ENCODE assay signal across 8 cellular contexts in the genomic region with DNA sequence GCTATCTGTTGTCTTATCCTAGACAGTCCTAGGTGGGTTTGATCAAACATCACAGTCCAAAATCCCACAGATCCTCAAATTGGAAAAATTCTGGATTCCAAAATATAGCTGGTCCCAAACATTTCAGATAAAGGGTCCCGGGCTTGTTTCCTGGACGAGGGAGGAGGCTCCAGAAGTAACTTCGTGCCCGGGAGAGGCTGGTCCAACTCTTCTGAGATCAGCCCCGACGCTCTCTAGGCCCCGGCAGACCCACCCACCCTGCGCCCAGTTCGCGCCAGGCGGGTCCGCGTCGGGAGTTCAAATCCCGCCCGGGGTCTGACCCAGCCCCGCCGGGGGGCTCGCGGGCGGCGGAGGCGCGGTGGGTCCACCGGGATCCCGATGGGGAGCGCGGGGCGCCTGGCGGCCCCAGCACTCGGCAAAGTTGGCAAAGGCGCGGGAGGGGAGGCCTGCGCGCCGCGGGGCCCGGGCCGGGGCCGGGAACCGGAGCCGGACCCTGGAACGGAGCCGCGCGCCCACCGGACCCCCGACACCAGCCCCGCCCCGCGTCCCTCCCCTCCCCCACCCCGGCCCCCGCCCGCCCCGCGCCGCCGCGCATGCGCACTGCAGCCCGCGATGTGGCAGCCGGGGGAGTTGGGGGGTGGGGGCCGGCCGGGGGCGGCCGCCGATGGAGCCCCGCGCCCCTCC. TPM values are rescaled to one million over a fixed set of nuclear protein-coding genes. Genes with fewer than 3 reads are reported as not detected.
DNase-seq lines count a peak whose midpoint lies in the region; ATAC-seq and TF ChIP-seq lines count a peak whose summit lies in the region.

No MANE protein-coding gene starts in this region.

- peak overlapping the region; percentile 53 to 92 (median 75) for H3K27ac Mint-ChIP-seq in brain

- peak overlapping the region; percentile 85 to 94 (median 91) for H3K4me3 Mint-ChIP-seq in brain

- H3K4me1 Mint-ChIP-seq in brain: peaks cover 58% of the 10 kb centered on the region

- DNase-seq in NCI-H2171 (lab: John Stamatoyannopoulos, UW) (peak; percentile 32), NCI-H2171 treated with DMSO at 0.1 percent for 48 hours (lab: John Stamatoyannopoulos, UW) (no peak), RKO (ENCODE audit: low spot score) (peak; percentile 49), left kidney (ENCODE audit: low read depth, low spot score) (peak; percentile 65), NCI-H187 (lab: John Stamatoyannopoulos, UW) (no peak)
- peak in 2 of 3 donors; percentile 21 to 28 for DNase-seq in stimulated activated CD4-positive, alpha-beta T cell treated with anti-CD3 and anti-CD28 coated beads, TNF-alpha, amount 100 ng/mL, for 1 hour (ENCODE audit: low read depth in 3 of 3, low spot score in 1 of 3)

- peaks cover 42% of the 10 kb centered on the region for H3K36me3 Mint-ChIP-seq in brain

- H3K9me3 Mint-ChIP-seq in brain: peaks cover 3 to 16% (median 12%) of the 10 kb centered on the region in 5 experiments

- peak; percentile 27 for ATAC-seq in HG02623 (IDR thresholded peaks at IDR 0.05; ENCODE audit: unreplicated experiment)

- TF ChIP-seq CTCF in brain (conservative IDR thresholded peaks at IDR 0.05): no peak

- peaks cover 8% of the 10 kb centered on the region for H3K27me3 Mint-ChIP-seq in brain

RNA-seq across cellular contexts. Expression of gene MIER2, which starts 0.5 kb away (rescaled TPM):
- 35.0 TPM for polyA plus RNA-seq in brain (ENCODE audit: insufficient read depth, low read depth, low replicate concordance)

RNA-seq across cellular contexts. Expression of gene PLPP2, which starts 52.9 kb away (rescaled TPM):
- 90.8 TPM for polyA plus RNA-seq in brain (ENCODE audit: insufficient read depth, low read depth, low replicate concordance)

Comparison
In these comparisons a context has a peak if more than half of its experiments do, and no peak if none do; other contexts are left out.
1. DNase-seq: peak in NCI-H2171 (single experiment), RKO (single experiment), left kidney (single experiment) and stimulated activated CD4-positive, alpha-beta T cell treated with anti-CD3 and anti-CD28 coated beads, TNF-alpha, amount 100 ng/mL, for 1 hour (2 of 3); none in NCI-H2171 treated with DMSO at 0.1 percent for 48 hours (single experiment) and NCI-H187 (0 of 2).